8 cellular contexts compared by ENCODE assay signal in the genomic region with DNA sequence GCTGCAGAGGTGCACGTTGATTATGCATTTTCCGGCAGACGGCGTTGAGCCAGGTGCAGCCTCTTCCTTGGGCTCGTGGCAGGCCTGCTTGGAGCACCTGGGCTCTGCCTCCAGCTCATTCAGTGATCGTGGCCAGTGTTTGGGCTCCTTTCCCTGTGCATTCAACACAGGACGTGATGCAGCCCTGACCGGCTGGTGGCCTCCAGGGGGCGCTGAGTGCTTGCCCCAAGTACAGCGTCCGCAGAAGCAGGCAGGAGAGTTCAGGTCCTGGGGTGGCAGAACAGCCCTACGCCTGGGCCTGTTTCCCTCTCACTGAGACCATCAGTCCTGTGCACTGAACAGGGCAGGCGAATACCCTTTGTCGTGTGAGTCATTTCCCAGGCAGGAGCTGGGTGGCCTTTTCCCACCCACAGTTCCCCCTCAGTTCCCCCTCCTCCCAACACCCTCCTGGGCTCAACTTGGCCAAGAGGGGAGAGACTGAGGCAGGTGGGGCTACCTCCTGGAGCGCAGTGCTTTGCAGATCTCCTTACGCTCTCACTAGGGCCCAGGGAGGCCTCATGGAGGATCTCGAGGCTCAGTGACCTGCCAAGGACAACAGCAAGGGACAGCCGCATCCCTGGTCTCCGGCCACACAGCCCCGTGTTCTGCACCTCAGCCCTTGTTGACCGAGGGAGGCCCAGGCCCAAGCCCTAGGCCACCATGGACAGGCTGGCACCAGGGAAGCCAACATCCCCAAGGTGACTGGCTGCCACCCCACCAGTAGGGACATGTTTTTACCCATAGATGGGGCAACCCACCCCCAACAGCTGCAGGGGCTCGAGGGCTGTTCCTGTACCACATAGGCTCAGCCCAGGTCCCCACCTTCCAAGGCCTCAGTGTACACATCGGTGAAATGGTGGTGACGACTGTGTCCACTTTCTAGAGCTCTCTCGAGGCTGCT. TPM values are rescaled to one million over a fixed set of nuclear protein-coding genes. Genes with fewer than 3 reads are reported as not detected.
DNase-seq lines count a peak whose midpoint lies in the region; ATAC-seq and TF ChIP-seq lines count a peak whose summit lies in the region.

No MANE protein-coding gene starts in this region.

- peak overlapping the region in 6 of 7 donors; percentile 19 to 54 (median 47) for H3K27ac Mint-ChIP-seq in CD14-positive monocyte
- no peak overlapping the region for H3K27ac Mint-ChIP-seq in effector memory CD8-positive, alpha-beta T cell

- DNase-seq in CD14-positive monocyte (ENCODE audit: low spot score) (peak; percentile 83), NCI-H82 treated with DMSO at 0.1 percent for 48 hours (lab: John Stamatoyannopoulos, UW; ENCODE audit: unreplicated experiment) (peak; percentile 35)
- DNase-seq in activated CD8-positive, alpha-beta memory T cell treated with anti-CD3 and anti-CD28 coated beads for 1 hour (ENCODE audit: extremely low read depth in 1 of 2, low read depth in 1 of 2) = peak; percentile 44 to 71
- peak; percentile 74 to 77 (median 75) for DNase-seq in effector memory CD8-positive, alpha-beta T cell
- DNase-seq in stimulated activated CD8-positive, alpha-beta memory T cell treated with anti-CD3 and anti-CD28 coated beads, Interleukin-15, amount 100 ng/mL, for 24 hours (ENCODE audit: low read depth) = peak; percentile 50

- peak overlapping the region; percentile 66 for H3K27ac ChIP-seq in mesodermal cell (ENCODE audit: low read depth, low read length, severe bottlenecking)

- peaks cover 0 to 4% (median 2%) of the 10 kb centered on the region in 3 donors for H3K27me3 Mint-ChIP-seq in CD14-positive monocyte (ENCODE audit: low read depth in 3 of 3)
- no peaks in the 10 kb centered on the region for H3K27me3 Mint-ChIP-seq in effector memory CD8-positive, alpha-beta T cell

- no peak overlapping the region for H3K4me3 Mint-ChIP-seq in CD14-positive monocyte
- H3K4me3 Mint-ChIP-seq in effector memory CD8-positive, alpha-beta T cell = no peak overlapping the region

- WGBS in mesodermal cell (ENCODE audit: insufficient coverage in 2 of 2), 2 experiments = 65 to 70% methylated on average over 22 to 23 of the region's 25 CpGs

- intact Hi-C loops in CD14-positive monocyte (cut with micrococcal nuclease) = loop anchor here (2.0 to 10.0 kb wide), 5 partner anchors 83 to 418 kb away; a partner anchor contains a TSS

- no peaks in the 10 kb centered on the region for H3K9me3 ChIP-seq in mesodermal cell (ENCODE audit: control insufficient read depth, low read length)

- H3K4me1 Mint-ChIP-seq in CD14-positive monocyte = no peaks in the 10 kb centered on the region
- no peaks in the 10 kb centered on the region for H3K4me1 Mint-ChIP-seq in effector memory CD8-positive, alpha-beta T cell (ENCODE audit: low read depth in 2 of 2)

- H3K36me3 ChIP-seq in mesodermal cell (ENCODE audit: control insufficient read depth, insufficient read depth, low read length) = peaks cover 80% of the 10 kb centered on the region

- no peaks in the 10 kb centered on the region for H3K9me3 Mint-ChIP-seq in CD14-positive monocyte
- H3K9me3 Mint-ChIP-seq in effector memory CD8-positive, alpha-beta T cell = no peaks in the 10 kb centered on the region

- H3K4me3 ChIP-seq in mesodermal cell (ENCODE audit: extremely low read depth, insufficient read depth, low read length, poor library complexity, severe bottlenecking) = no peak overlapping the region

- ATAC-seq in HG03175 (IDR thresholded peaks at IDR 0.05; ENCODE audit: unreplicated experiment) = peak; percentile 44
- peak; percentile 97 for ATAC-seq in effector memory CD8-positive, alpha-beta T cell (replicated peaks)
- ATAC-seq in HG02938 (IDR thresholded peaks at IDR 0.05; ENCODE audit: unreplicated experiment) = no peak

- peaks cover 40 to 77% of the 10 kb centered on the region in 2 donors for H3K36me3 Mint-ChIP-seq in CD14-positive monocyte
- H3K36me3 Mint-ChIP-seq in effector memory CD8-positive, alpha-beta T cell (ENCODE audit: insufficient read depth) = peaks cover 11% of the 10 kb centered on the region

- TF ChIP-seq CTCF in CD14-positive monocyte (IDR thresholded peaks at IDR 0.05) = peak; percentile 90

- H3K4me1 ChIP-seq in mesodermal cell (ENCODE audit: control insufficient read depth, insufficient read depth, low read length, poor library complexity, severe bottlenecking) = peaks cover 45% of the 10 kb centered on the region

RNA-seq across cellular contexts. Expression of a gene that starts 52.9 kb away (rescaled TPM):
- polyA plus RNA-seq in CD14-positive monocyte = 1 to 10 TPM; 6.0 to 8.2 TPM
- 20.3 TPM for polyA plus RNA-seq in mesodermal cell (2013, experiment 1 of 2)
- 17.1 TPM for polyA plus RNA-seq in mesodermal cell (2013, experiment 2 of 2)

RNA-seq across cellular contexts. Expression of a gene that starts 53.0 kb away (rescaled TPM):
- polyA plus RNA-seq in CD14-positive monocyte = 100 to 1,000 TPM; 417 to 490 TPM
- 1,589 TPM for polyA plus RNA-seq in mesodermal cell (2013, experiment 1 of 2)
- polyA plus RNA-seq in mesodermal cell (2013, experiment 2 of 2) = 1,467 TPM

Comparison
In these comparisons a context has a peak if more than half of its experiments do, and no peak if none do; other contexts are left out.
1. H3K27ac Mint-ChIP-seq: peak in CD14-positive monocyte (6 of 7); none in effector memory CD8-positive, alpha-beta T cell (0 of 2).
2. Peak in every context shown above with its lines, with median percentiles within 50 percentile points of each other: DNase-seq.